In genomic region chr10:73432646-73433537, GRCh38 we compare ENCODE assay signal across 23 cellular contexts. TPM values are rescaled to one million over a fixed set of nuclear protein-coding genes. Genes with fewer than 3 reads are reported as not detected.
DNase-seq lines count a peak whose midpoint lies in the region; ATAC-seq, FAIRE-seq and TF ChIP-seq lines count a peak whose summit lies in the region.
"Had no signal": no experiment of that assay in that cellular context is flagged by ENCODE, and none has a peak within 500 bp of the region (broad histone marks: within the 10 kb centered on the region; RNA-seq: fewer than 3 reads in every experiment).

No MANE protein-coding gene starts in this region.

- no peaks in the 10 kb centered on the region for H3F3A ChIP-seq in smooth muscle cell (ENCODE audit: low read depth)

- H3K9me3 ChIP-seq in heart left ventricle, result no peaks in the 10 kb centered on the region
- no peaks in the 10 kb centered on the region for H3K9me3 ChIP-seq in right cardiac atrium (ENCODE audit: control insufficient read depth, low read length)
- no peaks in the 10 kb centered on the region for H3K9me3 ChIP-seq in K562 (replicated peaks; ENCODE audit: control insufficient read depth, insufficient read depth, low read depth, low read length)
- no peaks in the 10 kb centered on the region for H3K9me3 ChIP-seq in smooth muscle cell (replicated peaks; ENCODE audit: low read depth)
- H3K9me3 ChIP-seq in osteoblast (ENCODE audit: low read depth, low read length), result no peaks in the 10 kb centered on the region
- H3K9me3 ChIP-seq: adrenal gland, sigmoid colon, testis had no signal

- no TSS peak for BruUV-seq in K562 (replicated peaks; lab: Mats Ljungman, UMichigan)

- H3K27ac ChIP-seq in heart left ventricle (peak overlapping the region in 9 of 12 donors; percentile 12 to 74 (median 35)), right cardiac atrium (ENCODE audit: low read length) (no peak overlapping the region), K562 (ENCODE audit: extremely low read depth, low read depth, low read length) (no peak overlapping the region), smooth muscle cell (ENCODE audit: low read depth) (no peak overlapping the region), osteoblast (ENCODE audit: low read depth, low read length) (no peak overlapping the region)
- H3K27ac ChIP-seq: adrenal gland, foreskin keratinocyte, sigmoid colon, testis, WERI-Rb-1 had no signal

- no peaks in the 10 kb centered on the region for H3K79me2 ChIP-seq in K562 (ENCODE audit: control insufficient read depth, insufficient read depth, low read length)
- H3K79me2 ChIP-seq in smooth muscle cell (ENCODE audit: low read depth), result no peaks in the 10 kb centered on the region
- no peaks in the 10 kb centered on the region for H3K79me2 ChIP-seq in osteoblast (ENCODE audit: insufficient read depth, low read length)

- peak overlapping the region in 9 of 12 donors; percentile 16 to 40 (median 22) for H3K4me3 ChIP-seq in heart left ventricle
- H3K4me3 ChIP-seq in right cardiac atrium (ENCODE audit: low read length), result no peak overlapping the region
- no peak overlapping the region for H3K4me3 ChIP-seq in K562
- H3K4me3 ChIP-seq in smooth muscle cell, result no peak overlapping the region
- no peak overlapping the region for H3K4me3 ChIP-seq in osteoblast (ENCODE audit: insufficient read depth, low read length)
- H3K4me3 ChIP-seq: adrenal gland, cardiac muscle cell, GM12878, sigmoid colon, testis had no signal

- H3K36me3 ChIP-seq in heart left ventricle (peaks cover 0 to 66% (median 46%) of the 10 kb centered on the region in 9 donors), K562 (ENCODE audit: control insufficient read depth, insufficient read depth, low read length) (peaks cover 12% of the 10 kb centered on the region; the same call in 2 of the 3 replicates), smooth muscle cell (ENCODE audit: low read depth) (peaks cover 5% of the 10 kb centered on the region), osteoblast (ENCODE audit: insufficient read depth, low read length) (peaks cover 50% of the 10 kb centered on the region)

- no peak for DNase-seq in heart left ventricle
- DNase-seq in right cardiac atrium, result no peak
- DNase-seq in K562 (ENCODE audit: extremely low read depth in 1 of 4, low spot score in 3 of 4), result no peak
- DNase-seq in myocyte (ENCODE audit: low read depth), result peak; percentile 32
- DNase-seq in smooth muscle cell (lab: John Stamatoyannopoulos, UW; ENCODE audit: unreplicated experiment), result no peak
- no peak for DNase-seq in osteoblast (ENCODE audit: insufficient read length, low spot score, missing footprints)
- DNase-seq in putamen (ENCODE audit: low spot score), result no peak
- DNase-seq in iPS-NIHi7 (ENCODE audit: extremely low spot score), result no peak
- DNase-seq: ACHN; activated CD8-positive, alpha-beta memory T cell treated with anti-CD3 and anti-CD28 coated beads, Interleukin-2, amount 50 U/mL, for 48 hours; activated gamma-delta T cell; adrenal gland; DMS153; foreskin keratinocyte; NCI-H2171 treated with DMSO at 0.1 percent for 48 hours; NCI-H774; SIG-M5; sigmoid colon; testis; WERI-Rb-1 had no signal

- WGBS in heart left ventricle, 4 donors, result 38 to 62% (median 48%) methylated on average over 2 of the region's 2 CpGs
- 51% methylated on average over 2 of the region's 2 CpGs for WGBS in right cardiac atrium
- WGBS in K562 (ENCODE audit: insufficient coverage, low coverage, missing lambda C conversion rate), result 30% methylated on average over 2 of the region's 2 CpGs
- 51% methylated on average over 2 of the region's 2 CpGs for WGBS in smooth muscle cell (ENCODE audit: low lambda C conversion rate)

- in situ Hi-C loops in K562 (cut with MboI), result no loop called here

- TF ChIP-seq CTCF in heart left ventricle (IDR thresholded peaks at IDR 0.05) (no peak), K562 (IDR thresholded peaks at IDR 0.05 in 2 of 3, conservative IDR thresholded peaks at IDR 0.05 in 1 of 3; ENCODE audit: insufficient read depth in 2 of 3, low read depth in 1 of 3, low read length in 3 of 3) (no peak), smooth muscle cell (IDR thresholded peaks at IDR 0.05; ENCODE audit: borderline replicate concordance, insufficient read depth, poor library complexity, severe bottlenecking) (no peak), osteoblast (IDR thresholded peaks at IDR 0.05; ENCODE audit: extremely low read depth, low read depth, low read length) (no peak)

- H3K27me3 ChIP-seq in heart left ventricle, result no peaks in the 10 kb centered on the region
- H3K27me3 ChIP-seq in right cardiac atrium (ENCODE audit: control insufficient read depth, insufficient read depth), result no peaks in the 10 kb centered on the region
- H3K27me3 ChIP-seq in K562 (ENCODE audit: control insufficient read depth in 2 of 2, insufficient read depth in 2 of 2, low read length in 2 of 2), result no peaks in the 10 kb centered on the region
- H3K27me3 ChIP-seq in smooth muscle cell (ENCODE audit: low read depth), result no peaks in the 10 kb centered on the region
- H3K27me3 ChIP-seq in osteoblast (ENCODE audit: insufficient read depth, low read length), result no peaks in the 10 kb centered on the region
- H3K27me3 ChIP-seq: adrenal gland, cardiac muscle cell, foreskin keratinocyte, sigmoid colon, testis had no signal

- H2AFZ ChIP-seq in K562 (ENCODE audit: low read depth, low read length) (no peak overlapping the region), smooth muscle cell (ENCODE audit: low read depth) (no peak overlapping the region), osteoblast (ENCODE audit: low read length) (no peak overlapping the region)

- intact Hi-C loops in heart left ventricle (cut with DNase I) (no loop called here), right cardiac atrium (cut with DNase I) (no loop called here), K562 (cut with micrococcal nuclease) (no loop called here)

- no peak for FAIRE-seq in K562 (lab: Jason Lieb, UNC)
- FAIRE-seq: GM12878 had no signal

- H3K9ac ChIP-seq in K562 (ENCODE audit: insufficient read depth in 1 of 2, low read depth in 2 of 2, low read length in 2 of 2) (peak overlapping the region in 1 of 2 experiments; percentile 0; a peak in 1 of 4 replicates), smooth muscle cell (ENCODE audit: low read depth) (no peak overlapping the region)

- H4K20me1 ChIP-seq in K562 (replicated peaks; ENCODE audit: control insufficient read depth, insufficient read depth, low read length) (no peaks in the 10 kb centered on the region), smooth muscle cell (ENCODE audit: low read depth) (no peaks in the 10 kb centered on the region), osteoblast (ENCODE audit: insufficient read depth, low read length) (no peaks in the 10 kb centered on the region)

- ATAC-seq in heart left ventricle (peak; percentile 53 to 71 (median 60)), right cardiac atrium (no peak), K562 (peak; percentile 42)
- ATAC-seq: foreskin keratinocyte, GM12878 had no signal

- CTCF ChIA-PET in K562 (lab: Yijun Ruan, JAX; ENCODE audit: low intra/inter-chr PET ratio), result no interaction called here

- TF ChIP-seq POLR2A in heart left ventricle (IDR thresholded peaks at IDR 0.05) (no peak), K562 (conservative IDR thresholded peaks at IDR 0.05) (no peak)

- POLR2A ChIA-PET in K562 (lab: Yijun Ruan, JAX), result interaction anchor here (0.6 to 1.6 kb wide), 7 partner anchors 9 to 79 kb away, joined by 3 to 6 read pairs (median 4); no protein-coding TSS in a partner anchor

- no peak for TF ChIP-seq EP300 in K562 (IDR thresholded peaks at IDR 0.05; ENCODE audit: low read length)

- TF ChIP-seq RAD21 in K562 (CRISPR knock-in tag; conservative IDR thresholded peaks at IDR 0.05 in 1 of 2, IDR thresholded peaks at IDR 0.05 in 1 of 2), result no peak

- peaks cover 0 to 11% (median 0%) of the 10 kb centered on the region in 12 donors for H3K4me1 ChIP-seq in heart left ventricle
- H3K4me1 ChIP-seq in right cardiac atrium (ENCODE audit: control insufficient read depth, insufficient read depth, low read length), result no peaks in the 10 kb centered on the region
- H3K4me1 ChIP-seq in K562 (replicated peaks in 1 of 2; ENCODE audit: control insufficient read depth in 2 of 2, insufficient read depth in 2 of 2, low read length in 2 of 2), result peaks cover 0 to 2% of the 10 kb centered on the region in 2 experiments; a peak in 2 of 5 replicates
- no peaks in the 10 kb centered on the region for H3K4me1 ChIP-seq in smooth muscle cell (ENCODE audit: low read depth)
- no peaks in the 10 kb centered on the region for H3K4me1 ChIP-seq in osteoblast (ENCODE audit: insufficient read depth, low read length)
- H3K4me1 ChIP-seq: adrenal gland, foreskin keratinocyte, sigmoid colon, testis had no signal

- H3K9me1 ChIP-seq in K562 (ENCODE audit: control insufficient read depth, insufficient read depth, low read length), result no peaks in the 10 kb centered on the region

- H3K4me2 ChIP-seq in K562 (ENCODE audit: insufficient read depth, low read length), result no peak overlapping the region
- H3K4me2 ChIP-seq in smooth muscle cell, result no peak overlapping the region
- H3K4me2 ChIP-seq in osteoblast (ENCODE audit: insufficient read depth, low read length), result no peak overlapping the region

RNA-seq across cellular contexts. Expression of gene MSS51, which starts 0.5 kb away (rescaled TPM):
- total RNA-seq in heart left ventricle, result 10 to 100 TPM in 2 of 9 donors, 1 to 10 TPM in 6, under 1 TPM in 1; 0.50 to 12.9 (median 7.6) TPM
- polyA plus RNA-seq in heart left ventricle, result 1 to 10 TPM in 1 of 2 donors, under 1 TPM in 1; 0.90 to 3.3 TPM
- total RNA-seq in right cardiac atrium, result 1 to 10 TPM; 1.1 to 2.1 (median 1.4) TPM
- polyA plus RNA-seq in right cardiac atrium, result 1.4 TPM
- total RNA-seq in K562 (2011; cell fraction: chromatin; rRNA removed; ENCODE audit: low replicate concordance), result 15.0 and 16.0 TPM in 2 replicates
- total RNA-seq in K562 (2011; cell fraction: nucleolus; rRNA removed), result 6.0 and 6.4 TPM in 2 replicates
- 9.8 and 12.7 TPM in 2 replicates for total RNA-seq in K562 (2011; cell fraction: nucleoplasm; rRNA removed)
- total RNA-seq in K562 (2014; rRNA removed), result 0.77 and 0.90 TPM in 2 replicates
- 0.89 and 1.3 TPM in 2 replicates for total RNA-seq in K562 (2014; rRNA removed; fragmentation: Illumina TruSeq; extraction: Trizol)
- total RNA-seq in K562 (2015; rRNA removed; fragmentation: Illumina TruSeq; extraction: Trizol), result 1.2 TPM in 2 replicates
- 1.1 and 1.3 TPM in 2 replicates for total RNA-seq in K562 (2021)
- 1.8 and 2.6 TPM in 2 replicates for polyA plus RNA-seq in K562 (2011; rRNA removed)
- 0.75 and 2.0 TPM in 2 replicates for polyA plus RNA-seq in K562 (2011; cell fraction: cytosol; rRNA removed)
- polyA plus RNA-seq in K562 (2011; cell fraction: nucleus; rRNA removed), result 8.3 and 11.0 TPM in 2 replicates
- polyA plus RNA-seq in K562 (2012), result 0.57 and 1.9 TPM in 2 replicates
- polyA plus RNA-seq in K562 (2014; fragmentation: Illumina TruSeq; extraction: Trizol), result 0.71 and 1.1 TPM in 2 replicates
- polyA plus RNA-seq in K562 (2014; fragmentation: Nextera tagmentation; extraction: Ambion mirVana), result under 1 TPM; 0.28 to 0.49 TPM
- polyA plus RNA-seq in K562 (2014; rRNA removed), result 1.2 and 1.5 TPM in 2 replicates
- polyA minus RNA-seq in K562 (2011; rRNA and poly(A)+ RNA removed), result 1.3 and 2.5 TPM in 2 replicates
- 0.76 and 1.5 TPM in 2 replicates for polyA minus RNA-seq in K562 (2011; cell fraction: cytosol; rRNA and poly(A)+ RNA removed)
- polyA minus RNA-seq in K562 (2011; cell fraction: nucleus; rRNA and poly(A)+ RNA removed), result 2.6 and 5.2 TPM in 2 replicates
- 6.6 and 8.1 TPM in 2 replicates for total RNA-seq in myocyte
- polyA plus RNA-seq in myocyte (2012), result 2.8 TPM
- 2.4 and 3.5 TPM in 2 replicates for total RNA-seq in smooth muscle cell
- 0.66 and 0.92 TPM in 2 replicates for polyA plus RNA-seq in smooth muscle cell
- 2.2 and 2.4 TPM in 2 replicates for total RNA-seq in osteoblast
- polyA plus RNA-seq: CD14-positive monocyte had no signal

RNA-seq across cellular contexts. Expression of gene ANXA7, which starts 19.0 kb away (rescaled TPM):
- total RNA-seq in heart left ventricle, result 100 to 1,000 TPM; 100 to 170 (median 126) TPM
- polyA plus RNA-seq in heart left ventricle, result 10 to 100 TPM; 46.4 to 84.9 TPM
- total RNA-seq in right cardiac atrium, result 100 to 1,000 TPM in 3 of 4 donors, 10 to 100 TPM in 1; 98.4 to 122 (median 113) TPM
- polyA plus RNA-seq in right cardiac atrium, result 78.6 TPM
- 64.3 and 71.3 TPM in 2 replicates for total RNA-seq in K562 (2011; cell fraction: chromatin; rRNA removed; ENCODE audit: low replicate concordance)
- total RNA-seq in K562 (2011; cell fraction: nucleolus; rRNA removed), result 44.9 and 47.4 TPM in 2 replicates
- total RNA-seq in K562 (2011; cell fraction: nucleoplasm; rRNA removed), result 53.4 and 64.1 TPM in 2 replicates
- total RNA-seq in K562 (2014; rRNA removed), result 79.8 and 81.6 TPM in 2 replicates
- total RNA-seq in K562 (2014; rRNA removed; fragmentation: Illumina TruSeq; extraction: Trizol), result 137 and 145 TPM in 2 replicates
- total RNA-seq in K562 (2015; rRNA removed; fragmentation: Illumina TruSeq; extraction: Trizol), result 109 and 118 TPM in 2 replicates
- total RNA-seq in K562 (2021), result 157 and 158 TPM in 2 replicates
- 130 TPM in 2 replicates for polyA plus RNA-seq in K562 (2011; rRNA removed)
- polyA plus RNA-seq in K562 (2011; cell fraction: cytosol; rRNA removed), result 86.8 and 107 TPM in 2 replicates
- polyA plus RNA-seq in K562 (2011; cell fraction: nucleus; rRNA removed), result 61.5 and 74.3 TPM in 2 replicates
- polyA plus RNA-seq in K562 (2012), result 113 and 129 TPM in 2 replicates
- polyA plus RNA-seq in K562 (2014; fragmentation: Illumina TruSeq; extraction: Trizol), result 133 and 150 TPM in 2 replicates
- polyA plus RNA-seq in K562 (2014; fragmentation: Nextera tagmentation; extraction: Ambion mirVana), result 100 to 1,000 TPM in 1 of 2 experiments, 10 to 100 TPM in 1; 86.4 to 122 TPM
- 97.1 and 107 TPM in 2 replicates for polyA plus RNA-seq in K562 (2014; rRNA removed)
- 122 and 135 TPM in 2 replicates for polyA minus RNA-seq in K562 (2011; rRNA and poly(A)+ RNA removed)
- 65.9 and 97.0 TPM in 2 replicates for polyA minus RNA-seq in K562 (2011; cell fraction: cytosol; rRNA and poly(A)+ RNA removed)
- polyA minus RNA-seq in K562 (2011; cell fraction: nucleus; rRNA and poly(A)+ RNA removed), result 29.2 and 41.3 TPM in 2 replicates
- total RNA-seq in myocyte, result 112 and 133 TPM in 2 replicates
- 102 TPM for polyA plus RNA-seq in myocyte (2012)
- 54.4 and 57.6 TPM in 2 replicates for total RNA-seq in smooth muscle cell
- 52.6 and 59.1 TPM in 2 replicates for polyA plus RNA-seq in smooth muscle cell
- 143 and 158 TPM in 2 replicates for total RNA-seq in osteoblast

Comparison
In these comparisons a context has a peak if more than half of its experiments do, and no peak if none do; other contexts are left out.
1. ATAC-seq: peak in heart left ventricle (4 of 4) and K562 (single experiment); none in right cardiac atrium (0 of 2).
2. H3K27ac ChIP-seq: peak in heart left ventricle (9 of 12); none in right cardiac atrium (single experiment), K562 (single experiment), smooth muscle cell (single experiment) and osteoblast (single experiment).
3. H3K4me3 ChIP-seq: peak in heart left ventricle (9 of 12); none in right cardiac atrium (single experiment), K562 (single experiment), smooth muscle cell (single experiment) and osteoblast (single experiment).